ENCODE assay signal across 1 cellular context in the genomic region with DNA sequence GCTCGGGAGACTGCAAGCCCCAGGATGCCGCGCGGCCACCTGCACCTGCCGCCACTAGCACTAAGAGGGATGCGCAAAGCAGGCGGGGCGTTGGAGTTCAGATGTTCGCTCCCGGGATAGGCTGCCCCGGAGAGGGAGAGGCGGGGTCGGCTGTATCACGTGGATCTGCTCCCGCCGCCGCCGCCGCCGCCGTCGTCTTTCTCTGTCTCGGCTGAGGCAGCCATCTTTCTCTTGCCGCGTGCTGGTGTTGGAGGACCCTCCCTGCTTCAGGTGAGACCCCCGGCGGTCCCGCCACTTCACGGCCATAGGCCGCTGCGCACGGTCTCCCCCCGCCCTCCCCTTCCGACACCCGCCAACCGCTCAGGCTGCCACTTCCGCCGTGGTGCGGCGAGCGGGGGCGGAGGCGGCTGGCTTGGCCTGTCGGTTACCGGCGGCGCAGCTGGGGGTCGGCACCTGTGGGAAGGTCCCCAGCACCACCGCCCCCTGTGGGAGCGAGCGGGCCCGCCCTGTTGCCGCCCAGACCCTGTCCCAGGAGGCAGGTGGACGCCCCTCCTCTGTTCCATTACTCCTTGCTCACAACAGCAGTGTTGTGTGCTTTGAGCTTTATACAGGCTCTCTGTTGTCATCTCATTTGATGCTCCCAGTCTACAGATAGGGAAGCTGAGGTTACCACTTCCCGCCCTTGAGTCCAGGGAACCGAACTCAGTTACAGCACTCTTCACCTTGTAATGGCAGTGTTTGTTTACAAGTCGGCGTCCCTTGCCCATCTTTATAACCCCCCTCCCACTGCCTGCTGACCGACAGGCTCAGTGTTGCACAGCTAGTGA.
TF ChIP-seq lines count a peak whose summit lies in the region.

A gene (plus strand): TSS at position 186 of the 827 bp plus-strand sequence. CDS start 3,553 bp downstream, outside the sequence.

TF ChIP-seq in H1, 55 proteins besides CTCF, POLR2A, EP300 and RAD21:
- TF ChIP-seq EZH2 (IDR thresholded peaks at IDR 0.05; ENCODE audit: low read depth, low read length, severe bottlenecking) (no peak), TAF1 (IDR thresholded peaks at IDR 0.05; ENCODE audit: low read depth, low read length) (peak; percentile 72), TCF12 (IDR thresholded peaks at IDR 0.05; ENCODE audit: low read depth, low read length) (0 out of 2 replicates have a peak, but pooled peaks have one; percentile 48), KDM1A (IDR thresholded peaks at IDR 0.05; ENCODE audit: borderline replicate concordance, low read length) (peak; percentile 73; the same call in 1 of the 2 replicates), PHF8 (conservative IDR thresholded peaks at IDR 0.05; ENCODE audit: low read depth, low read length) (peak; percentile 98), CREB1 (IDR thresholded peaks at IDR 0.05) (0 out of 2 replicates have a peak, but pooled peaks have one; percentile 6), POU5F1 (IDR thresholded peaks at IDR 0.05; ENCODE audit: low read depth, low read length) (no peak), EGR1 (IDR thresholded peaks at IDR 0.05; ENCODE audit: borderline replicate concordance, low read depth, low read length) (peak; percentile 97), SIN3A (conservative IDR thresholded peaks at IDR 0.05 in 1 of 2, IDR thresholded peaks at IDR 0.05 in 1 of 2; ENCODE audit: low read depth in 1 of 2, low read length in 2 of 2) (peak; percentile 39 to 41; a peak in 2 of 4 replicates), TBP (IDR thresholded peaks at IDR 0.05; ENCODE audit: low read depth, low read length) (peak; percentile 48), SAP30 (IDR thresholded peaks at IDR 0.05; ENCODE audit: insufficient read depth, insufficient replicate concordance, low read length) (peak; percentile 92), YY1 (IDR thresholded peaks at IDR 0.05; ENCODE audit: low read depth, low read length) (peak; percentile 93), TAF7 (optimal IDR thresholded peaks at IDR 0.05; ENCODE audit: borderline replicate concordance, low read depth, low read length) (peak; percentile 67), CBX5 (IDR thresholded peaks at IDR 0.05; ENCODE audit: low read depth, low read length) (no peak), BACH1 (IDR thresholded peaks at IDR 0.05; ENCODE audit: low read length) (no peak), ASH2L (IDR thresholded peaks at IDR 0.05; ENCODE audit: low read length) (peak; percentile 74), POLR2AphosphoS5 (IDR thresholded peaks at IDR 0.05; ENCODE audit: low read depth, low read length) (peak; percentile 73), KDM4A (IDR thresholded peaks at IDR 0.05; ENCODE audit: low read depth, low read length, severe bottlenecking) (peak; percentile 37), HDAC2 (IDR thresholded peaks at IDR 0.05; ENCODE audit: borderline replicate concordance in 1 of 2, low read depth in 2 of 2, low read length in 2 of 2) (peak in 1 of 2 experiments; percentile 93; a peak in 2 of 4 replicates), GTF2F1 (IDR thresholded peaks at IDR 0.05; ENCODE audit: borderline replicate concordance, low read depth, low read length) (no peak), SIX5 (IDR thresholded peaks at IDR 0.05; ENCODE audit: low read depth, low read length) (peak; percentile 26; the same call in 1 of the 2 replicates)
- TF ChIP-seq, protein P1, sequence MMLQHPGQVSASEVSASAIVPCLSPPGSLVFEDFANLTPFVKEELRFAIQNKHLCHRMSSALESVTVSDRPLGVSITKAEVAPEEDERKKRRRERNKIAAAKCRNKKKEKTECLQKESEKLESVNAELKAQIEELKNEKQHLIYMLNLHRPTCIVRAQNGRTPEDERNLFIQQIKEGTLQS (IDR thresholded peaks at IDR 0.05; ENCODE audit: insufficient read depth, low read depth, low read length) = no peak
- TF ChIP-seq, protein P2, sequence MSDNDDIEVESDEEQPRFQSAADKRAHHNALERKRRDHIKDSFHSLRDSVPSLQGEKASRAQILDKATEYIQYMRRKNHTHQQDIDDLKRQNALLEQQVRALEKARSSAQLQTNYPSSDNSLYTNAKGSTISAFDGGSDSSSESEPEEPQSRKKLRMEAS (IDR thresholded peaks at IDR 0.05) = peak; percentile 92
- TF ChIP-seq, protein P3, sequence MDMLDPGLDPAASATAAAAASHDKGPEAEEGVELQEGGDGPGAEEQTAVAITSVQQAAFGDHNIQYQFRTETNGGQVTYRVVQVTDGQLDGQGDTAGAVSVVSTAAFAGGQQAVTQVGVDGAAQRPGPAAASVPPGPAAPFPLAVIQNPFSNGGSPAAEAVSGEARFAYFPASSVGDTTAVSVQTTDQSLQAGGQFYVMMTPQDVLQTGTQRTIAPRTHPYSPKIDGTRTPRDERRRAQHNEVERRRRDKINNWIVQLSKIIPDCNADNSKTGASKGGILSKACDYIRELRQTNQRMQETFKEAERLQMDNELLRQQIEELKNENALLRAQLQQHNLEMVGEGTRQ (IDR thresholded peaks at IDR 0.05; ENCODE audit: low read length) = peak; percentile 52; the same call in 1 of the 2 replicates
- TF ChIP-seq, protein P4, sequence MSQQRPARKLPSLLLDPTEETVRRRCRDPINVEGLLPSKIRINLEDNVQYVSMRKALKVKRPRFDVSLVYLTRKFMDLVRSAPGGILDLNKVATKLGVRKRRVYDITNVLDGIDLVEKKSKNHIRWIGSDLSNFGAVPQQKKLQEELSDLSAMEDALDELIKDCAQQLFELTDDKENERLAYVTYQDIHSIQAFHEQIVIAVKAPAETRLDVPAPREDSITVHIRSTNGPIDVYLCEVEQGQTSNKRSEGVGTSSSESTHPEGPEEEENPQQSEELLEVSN (IDR thresholded peaks at IDR 0.05) = peak; percentile 79
- TF ChIP-seq, protein P5, sequence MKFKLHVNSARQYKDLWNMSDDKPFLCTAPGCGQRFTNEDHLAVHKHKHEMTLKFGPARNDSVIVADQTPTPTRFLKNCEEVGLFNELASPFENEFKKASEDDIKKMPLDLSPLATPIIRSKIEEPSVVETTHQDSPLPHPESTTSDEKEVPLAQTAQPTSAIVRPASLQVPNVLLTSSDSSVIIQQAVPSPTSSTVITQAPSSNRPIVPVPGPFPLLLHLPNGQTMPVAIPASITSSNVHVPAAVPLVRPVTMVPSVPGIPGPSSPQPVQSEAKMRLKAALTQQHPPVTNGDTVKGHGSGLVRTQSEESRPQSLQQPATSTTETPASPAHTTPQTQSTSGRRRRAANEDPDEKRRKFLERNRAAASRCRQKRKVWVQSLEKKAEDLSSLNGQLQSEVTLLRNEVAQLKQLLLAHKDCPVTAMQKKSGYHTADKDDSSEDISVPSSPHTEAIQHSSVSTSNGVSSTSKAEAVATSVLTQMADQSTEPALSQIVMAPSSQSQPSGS (IDR thresholded peaks at IDR 0.05; ENCODE audit: low read length) = no peak
